In genomic region chr2:122166820-122167219, GRCh38 we compare ENCODE assay signal across 17 cellular contexts.
"Had no signal": no experiment of that assay in that cellular context is flagged by ENCODE, and none has a peak within 500 bp of the region (broad histone marks: within the 10 kb centered on the region; RNA-seq: fewer than 3 reads in every experiment).

No MANE protein-coding gene starts in this region.

- DNase-seq: activated B cell treated with CpG ODN at 0.5 μM for 24 hours; activated CD4-positive, alpha-beta T cell treated with anti-CD3 and anti-CD28 coated beads for 36 hours; activated CD4-positive, alpha-beta T cell treated with anti-CD3 and anti-CD28 coated beads, Interleukin-2, amount 50 U/mL, for 4 hours; activated CD8-positive, alpha-beta memory T cell treated with anti-CD3 and anti-CD28 coated beads, Interleukin-2, amount 50 U/mL, for 48 hours; activated naive CD4-positive, alpha-beta T cell treated with Interleukin-2 at 50 U/mL for 16 hours; activated naive CD8-positive, alpha-beta T cell treated with anti-CD3 and anti-CD28 coated beads for 36 hours; activated T-cell treated with anti-CD3 and anti-CD28 coated beads, Interleukin-2, amount 50 U/mL, for 48 hours; central memory CD4-positive, alpha-beta T cell; dermis blood vessel endothelial cell; effector memory CD4-positive, alpha-beta T cell; foreskin melanocyte; midbrain; right lobe of liver; stimulated activated CD4-positive, alpha-beta T cell treated with anti-CD3 and anti-CD28 coated beads, Interleukin-2, amount 100 ng/mL, for 24 hours; stimulated activated naive CD8-positive, alpha-beta T cell treated with anti-CD3 and anti-CD28 coated beads, Interleukin-15, amount 100 ng/mL, for 72 hours had no signal

- ATAC-seq: activated CD4-positive, alpha-beta T cell treated with anti-CD3 and anti-CD28 coated beads for 36 hours; natural killer cell treated with Interleukin-12 subunit alpha and Interleukin-12 subunit beta and Interleukin-15 and Interleukin-18, amount 100 ng/mL, for 72 hours; right lobe of liver; stimulated activated effector memory CD8-positive, alpha-beta T cell treated with anti-CD3 and anti-CD28 coated beads, Interleukin-12 subunit alpha, Interleukin-12 subunit beta, amount 100 ng/mL, for 72 hours; stimulated activated naive CD8-positive, alpha-beta T cell treated with anti-CD3 and anti-CD28 coated beads, Interleukin-15, amount 100 ng/mL, for 72 hours had no signal
